Comparison of ENCODE assay signal across 9 cellular contexts in the genomic region with DNA sequence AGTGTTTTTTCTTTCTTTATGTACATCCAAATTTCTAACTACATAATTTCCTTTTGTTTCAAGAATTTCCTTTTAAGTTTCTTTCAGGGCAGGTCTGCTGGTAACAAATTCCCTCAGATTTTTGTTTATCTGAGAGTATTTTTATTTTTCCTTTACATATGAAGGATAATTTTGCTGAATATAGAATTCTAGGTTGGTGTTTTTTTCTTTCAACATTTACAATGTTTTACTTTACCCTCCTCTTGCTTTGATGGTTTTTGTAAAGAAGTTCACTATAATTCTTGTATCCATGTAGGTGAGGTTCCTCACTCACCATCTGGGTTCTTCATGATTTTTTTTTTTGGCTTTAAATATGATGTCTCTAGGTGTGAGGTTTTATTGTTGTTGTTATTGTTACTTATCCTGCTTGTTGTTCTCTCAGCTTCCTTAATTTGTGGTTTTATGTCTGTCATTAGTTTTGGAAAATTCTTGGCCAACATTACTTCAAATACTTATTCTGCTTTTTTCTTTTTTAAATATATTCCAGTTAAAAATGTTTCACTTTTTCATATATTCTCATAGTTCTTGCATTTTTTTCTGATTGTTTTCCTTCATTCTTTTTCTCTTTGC.
"Had no signal": no experiment of that assay in that cellular context is flagged by ENCODE, and none has a peak within 500 bp of the region (broad histone marks: within the 10 kb centered on the region; RNA-seq: fewer than 3 reads in every experiment).

No MANE protein-coding gene starts in this region.

- H2AFZ ChIP-seq: GM23338 had no signal

- H3K4me3 ChIP-seq: GM23338 had no signal

- ATAC-seq: GM23338, HepG2 had no signal

- FAIRE-seq: H1, H54, HepG2 had no signal

- DNase-seq: H9, HCEC 1CT, HFFc6, KG1 had no signal

- H3K4me2 ChIP-seq: GM23338 had no signal

- H3K27ac ChIP-seq: HL-60 had no signal
